Comparison of ENCODE assay signal across 8 cellular contexts in genomic region chr6:115891111-115891669, GRCh38.
DNase-seq lines count a peak whose midpoint lies in the region; ATAC-seq and TF ChIP-seq lines count a peak whose summit lies in the region.

No MANE protein-coding gene starts in this region.

- no peak overlapping the region for H2BK15ac ChIP-seq in mesendoderm (replicated peaks; ENCODE audit: low read depth)

- no peak overlapping the region for H3K27ac Mint-ChIP-seq in immature natural killer cell

- H3K79me2 ChIP-seq in mesendoderm (ENCODE audit: control insufficient read depth, insufficient read depth, low read length), result no peaks in the 10 kb centered on the region

- H3K27me3 ChIP-seq in mesendoderm (ENCODE audit: insufficient read depth, low read length, poor library complexity), result no peaks in the 10 kb centered on the region

- no peak overlapping the region for H2BK5ac ChIP-seq in mesendoderm (ENCODE audit: low read length)

- DNase-seq in GM13976 (ENCODE audit: low spot score) (peak; percentile 36), epithelial cell of proximal tubule (ENCODE audit: low read depth) (peak; percentile 67), SIG-M5 (lab: John Stamatoyannopoulos, UW) (no peak), immature natural killer cell (no peak), mesendoderm (no peak)
- no peak for DNase-seq in activated naive CD4-positive, alpha-beta T cell treated with Interleukin-2 at 50 U/mL for 16 hours

- H3K4me3 Mint-ChIP-seq in immature natural killer cell, result no peak overlapping the region

- H3K4me2 ChIP-seq in mesendoderm (ENCODE audit: low read length), result no peak overlapping the region

- H3K4me1 ChIP-seq in mesendoderm (ENCODE audit: control insufficient read depth, low read depth, low read length), result no peaks in the 10 kb centered on the region

- no peak overlapping the region for H3K9ac ChIP-seq in mesendoderm (ENCODE audit: low read length)

- H3K36me3 ChIP-seq in mesendoderm (ENCODE audit: control insufficient read depth, insufficient read depth, low read length), result no peaks in the 10 kb centered on the region

- no peak overlapping the region for H3K23ac ChIP-seq in mesendoderm (ENCODE audit: low read length)

- in situ Hi-C loops in GM13976 (cut with MboI; ENCODE audit: low sequenced_read_pairs, unreplicated experiment), result loop anchor here (25.0 kb wide), 1 partner anchor 1154 kb away; no protein-coding TSS in a partner anchor

- H4K8ac ChIP-seq in mesendoderm (ENCODE audit: low read depth, low read length), result no peak overlapping the region

- H3K18ac ChIP-seq in mesendoderm (ENCODE audit: low read length), result no peak overlapping the region

- no peak overlapping the region for H2BK120ac ChIP-seq in mesendoderm (ENCODE audit: low read depth, low read length)

- ATAC-seq in GM21515 (IDR thresholded peaks at IDR 0.05; ENCODE audit: unreplicated experiment) (peak; percentile 98), HG03469 (IDR thresholded peaks at IDR 0.05; ENCODE audit: unreplicated experiment) (peak; percentile 99)

- no peaks in the 10 kb centered on the region for H3K36me3 Mint-ChIP-seq in immature natural killer cell

- H3K4me3 ChIP-seq in epithelial cell of proximal tubule (ENCODE audit: low read depth, low read length), result no peak overlapping the region
- H3K4me3 ChIP-seq in mesendoderm (ENCODE audit: low read length), result no peak overlapping the region

- peaks cover 0 to 3% (median 0%) of the 10 kb centered on the region in 3 donors for H3K27me3 Mint-ChIP-seq in immature natural killer cell (ENCODE audit: low read depth in 3 of 3)

- no peaks in the 10 kb centered on the region for H3K79me1 ChIP-seq in mesendoderm (ENCODE audit: low read length)

- no peak overlapping the region for H4K5ac ChIP-seq in mesendoderm (ENCODE audit: low read length)

- no peaks in the 10 kb centered on the region for H3K4me1 Mint-ChIP-seq in immature natural killer cell

- TF ChIP-seq CTCF in GM13976 (IDR thresholded peaks at IDR 0.05; ENCODE audit: borderline replicate concordance, control extremely low read depth, extremely low read depth, insufficient read depth, missing control alignments) (no peak), epithelial cell of proximal tubule (conservative IDR thresholded peaks at IDR 0.05; ENCODE audit: low read depth, low read length) (no peak)

- H3K27ac ChIP-seq in mesendoderm (ENCODE audit: low read depth, low read length), result no peak overlapping the region

- H3K4ac ChIP-seq in mesendoderm (ENCODE audit: low read depth, low read length), result no peak overlapping the region

- H3K56ac ChIP-seq in mesendoderm (ENCODE audit: low read length), result no peak overlapping the region

- H2AK5ac ChIP-seq in mesendoderm (ENCODE audit: low read length), result no peak overlapping the region

- H3K9me3 Mint-ChIP-seq in immature natural killer cell, result peaks cover 0 to 14% (median 0%) of the 10 kb centered on the region in 6 donors

Comparison
In these comparisons a context has a peak if more than half of its experiments do, and no peak if none do; other contexts are left out.
1. DNase-seq: peak in GM13976 (single experiment) and epithelial cell of proximal tubule (single experiment); none in SIG-M5 (single experiment), immature natural killer cell (0 of 3), activated naive CD4-positive, alpha-beta T cell treated with Interleukin-2 at 50 U/mL for 16 hours (single experiment) and mesendoderm (single experiment).